Comparison of ENCODE assay signal across 24 cellular contexts in genomic region chr11:88352139-88352538, GRCh38. TPM values are rescaled to one million over a fixed set of nuclear protein-coding genes. Genes with fewer than 3 reads are reported as not detected.
DNase-seq lines count a peak whose midpoint lies in the region; ATAC-seq and TF ChIP-seq lines count a peak whose summit lies in the region.
"Had no signal": no experiment of that assay in that cellular context is flagged by ENCODE, and none has a peak within 500 bp of the region (broad histone marks: within the 10 kb centered on the region; RNA-seq: fewer than 3 reads in every experiment).

No MANE protein-coding gene starts in this region.

- no peak overlapping the region for H3K4me3 Mint-ChIP-seq in CD14-positive monocyte
- H3K4me3 Mint-ChIP-seq: CD8-positive, alpha-beta memory T cell had no signal

- no peak overlapping the region for H2AFZ ChIP-seq in PC-3 (ENCODE audit: low read length)

- H3K4me1 Mint-ChIP-seq in CD14-positive monocyte: peaks cover 35% of the 10 kb centered on the region

- TF ChIP-seq CTCF in PC-3 (conservative IDR thresholded peaks at IDR 0.05; ENCODE audit: low read depth, low read length) (no peak), CD14-positive monocyte (IDR thresholded peaks at IDR 0.05) (no peak)

- ATAC-seq in PC-3 (no peak), GM19452 (IDR thresholded peaks at IDR 0.05; ENCODE audit: unreplicated experiment) (no peak)
- ATAC-seq: esophagus mucosa; left colon; mucosa of descending colon; right cardiac atrium; stimulated activated naive CD8-positive, alpha-beta T cell treated with anti-CD3 and anti-CD28 coated beads, Interleukin-15, Interleukin-2, amounts not matched to agents 100 U/mL and 50 U/mL, for 24 hours had no signal

- intact Hi-C loops in PC-3 (cut with micrococcal nuclease): no loop called here
- intact Hi-C loops in CD14-positive monocyte (cut with micrococcal nuclease): no loop called here

- no peak overlapping the region for H3K4me3 ChIP-seq in PC-3 (ENCODE audit: low read length)
- H3K4me3 ChIP-seq: mucosa of descending colon, SJSA1 had no signal

- H3K9ac ChIP-seq in PC-3 (ENCODE audit: low read length): no peak overlapping the region

- H3K9me3 ChIP-seq in PC-3 (ENCODE audit: low read length): no peaks in the 10 kb centered on the region
- H3K9me3 ChIP-seq: mucosa of descending colon, SJSA1 had no signal

- no peaks in the 10 kb centered on the region for H3F3A ChIP-seq in PC-3 (ENCODE audit: low read length, unreplicated experiment)

- no peak overlapping the region for H3K27ac Mint-ChIP-seq in CD14-positive monocyte

- no peaks in the 10 kb centered on the region for H3K27me3 ChIP-seq in PC-3 (ENCODE audit: low read length)
- H3K27me3 ChIP-seq: SJSA1 had no signal

- no TSS peak for BruUV-seq in PC-3 (replicated peaks; lab: Mats Ljungman, UMichigan)

- H3K36me3 ChIP-seq in PC-3 (ENCODE audit: low read depth, low read length): no peaks in the 10 kb centered on the region
- H3K36me3 ChIP-seq: SJSA1 had no signal

- POLR2A ChIA-PET in PC-3 (lab: Charles Lee; ENCODE audit: unreplicated experiment): interaction anchor here (0.6 kb wide), 1 partner anchor 13 kb away, joined by 4 read pairs; no protein-coding TSS in a partner anchor

- peaks cover 18% of the 10 kb centered on the region for H3K4me1 ChIP-seq in PC-3 (ENCODE audit: insufficient read depth, low read length)

- H3K9me3 Mint-ChIP-seq in CD14-positive monocyte: no peaks in the 10 kb centered on the region
- H3K9me3 Mint-ChIP-seq: CD8-positive, alpha-beta memory T cell had no signal

- CTCF ChIA-PET in PC-3 (lab: Charles Lee): no interaction called here

- DNase-seq in DMS 273 (lab: John Stamatoyannopoulos, UW; ENCODE audit: unreplicated experiment): peak; percentile 20
- no peak for DNase-seq in DMS 273 treated with DMSO at 0.1 percent for 48 hours (lab: John Stamatoyannopoulos, UW)
- peak; percentile 59 for DNase-seq in PC-3
- peak; percentile 10 for DNase-seq in dermis blood vessel endothelial cell
- DNase-seq in myocyte (ENCODE audit: low read depth): peak; percentile 43
- no peak for DNase-seq in CD14-positive monocyte (ENCODE audit: low spot score)
- DNase-seq in activated CD4-positive, alpha-beta T cell treated with anti-CD3 and anti-CD28 coated beads for 48 hours: no peak
- DNase-seq: activated CD4-positive, alpha-beta T cell treated with anti-CD3 and anti-CD28 coated beads for 4 hours; activated gamma-delta T cell; CD8-positive, alpha-beta memory T cell; hypothalamus; left colon; mucosa of descending colon; MV-4-11; NCI-H2029; NCI-H524; right cardiac atrium; stimulated activated naive CD8-positive, alpha-beta T cell treated with anti-CD3 and anti-CD28 coated beads, Interleukin-15, Interleukin-2, amounts not matched to agents 100 U/mL and 50 U/mL, for 24 hours; T1000; trophoblast cell had no signal

- H3K27me3 Mint-ChIP-seq in CD14-positive monocyte (ENCODE audit: low read depth in 3 of 3): peaks cover 0 to 2% (median 0%) of the 10 kb centered on the region in 3 donors
- H3K27me3 Mint-ChIP-seq: CD8-positive, alpha-beta memory T cell had no signal

- H3K4me2 ChIP-seq in PC-3 (ENCODE audit: low read length): no peak overlapping the region

- H3K79me2 ChIP-seq in PC-3 (ENCODE audit: low read length): no peaks in the 10 kb centered on the region

- no peaks in the 10 kb centered on the region for H4K20me1 ChIP-seq in PC-3 (ENCODE audit: low read length)

- H3K27ac ChIP-seq in PC-3 (ENCODE audit: low read length): no peak overlapping the region
- H3K27ac ChIP-seq: 22Rv1, SJSA1 had no signal

- H3K9me2 ChIP-seq in PC-3 (replicated peaks; ENCODE audit: low read length): no peaks in the 10 kb centered on the region

- H3K36me3 Mint-ChIP-seq in CD14-positive monocyte: no peaks in the 10 kb centered on the region

RNA-seq across cellular contexts. Expression of gene CTSC, which starts 14.6 kb away (rescaled TPM):
- 200 and 240 TPM in 2 replicates for total RNA-seq in PC-3 (2014; rRNA removed)
- total RNA-seq in dermis blood vessel endothelial cell: 57.2 and 78.7 TPM in 2 replicates
- 12.4 and 37.1 TPM in 2 replicates for total RNA-seq in myocyte
- 6.0 TPM for polyA plus RNA-seq in myocyte (2012)
- 100 to 1,000 TPM; 284 to 415 TPM for polyA plus RNA-seq in CD14-positive monocyte

Comparison
In these comparisons a context has a peak if more than half of its experiments do, and no peak if none do; other contexts are left out.
1. DNase-seq: peak in DMS 273 (single experiment), PC-3 (single experiment), dermis blood vessel endothelial cell (single experiment) and myocyte (single experiment); none in DMS 273 treated with DMSO at 0.1 percent for 48 hours (single experiment), CD14-positive monocyte (single experiment) and activated CD4-positive, alpha-beta T cell treated with anti-CD3 and anti-CD28 coated beads for 48 hours (single experiment).